ENCODE assay signal across 9 cellular contexts in the genomic region with DNA sequence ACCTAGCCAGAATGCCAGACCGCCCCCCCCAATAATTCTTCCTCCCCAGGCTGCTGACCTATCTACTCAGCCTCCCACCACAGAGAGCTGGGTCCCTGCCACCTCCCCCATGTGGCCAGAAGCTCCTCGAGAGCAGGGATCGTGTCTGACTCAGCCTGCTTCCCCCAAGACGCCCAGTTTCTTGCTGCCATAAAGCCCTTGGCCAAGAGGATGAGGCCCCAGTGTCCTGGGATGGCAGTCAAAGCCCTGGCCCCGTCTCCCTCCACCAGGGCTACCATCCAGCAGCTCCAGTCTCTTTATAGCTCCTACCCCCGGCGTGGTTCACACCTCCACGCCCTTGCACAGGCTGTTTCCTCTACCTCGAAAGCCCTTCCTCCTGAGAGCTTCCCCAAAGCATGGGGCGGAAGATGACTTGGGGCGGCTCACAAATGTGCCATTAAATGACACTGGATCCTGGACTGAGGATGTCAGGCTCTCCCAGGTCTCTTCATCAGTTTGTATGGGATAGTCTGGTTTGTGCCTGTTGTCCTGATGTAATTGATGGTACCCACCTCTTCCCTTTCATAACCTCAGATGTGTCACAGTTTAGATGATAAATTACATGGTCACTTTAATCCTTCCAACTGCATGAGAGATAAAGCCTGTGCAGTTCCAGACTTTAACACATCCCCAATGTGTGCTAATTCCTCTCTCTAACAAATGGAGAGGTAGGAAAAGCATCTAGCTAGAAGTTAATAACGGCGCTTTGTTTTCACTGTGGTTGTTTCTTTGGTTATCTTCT. TPM values are rescaled to one million over a fixed set of nuclear protein-coding genes. Genes with fewer than 3 reads are reported as not detected.
DNase-seq lines count a peak whose midpoint lies in the region; ATAC-seq lines count a peak whose summit lies in the region.
"Had no signal": no experiment of that assay in that cellular context is flagged by ENCODE, and none has a peak within 500 bp of the region (broad histone marks: within the 10 kb centered on the region; RNA-seq: fewer than 3 reads in every experiment).

No MANE protein-coding gene starts in this region.

- peaks cover 0 to 20% (median 3%) of the 10 kb centered on the region in 5 donors for H3K27me3 Mint-ChIP-seq in naive thymus-derived CD8-positive, alpha-beta T cell

- H3K27ac ChIP-seq in KOPT-K1 (ENCODE audit: low read depth, low read length, poor library complexity, severe bottlenecking), result peak overlapping the region; percentile 45

- peak overlapping the region in 4 of 10 donors; percentile 6 to 81 (median 52) for H3K27ac Mint-ChIP-seq in naive thymus-derived CD8-positive, alpha-beta T cell

- DNase-seq in EL (peak; percentile 83), amniotic epithelial cell (ENCODE audit: low read depth) (peak; percentile 79), NCI-H1930 (lab: John Stamatoyannopoulos, UW) (no peak)
- peak in 1 of 10 donors; percentile 45 for DNase-seq in naive thymus-derived CD8-positive, alpha-beta T cell
- DNase-seq in stimulated activated CD4-positive, alpha-beta T cell treated with anti-CD3 and anti-CD28 coated beads, Interleukin-2, amount 100 ng/mL, for 24 hours, result no peak
- DNase-seq: aorta, occipital lobe had no signal

- no peaks in the 10 kb centered on the region for H3K36me3 Mint-ChIP-seq in naive thymus-derived CD8-positive, alpha-beta T cell

- peaks cover 4% of the 10 kb centered on the region; the same call in 1 of the 2 replicates for H3K36me3 ChIP-seq in KOPT-K1 (ENCODE audit: insufficient read depth, low read length)

- peak overlapping the region in 5 of 10 donors; percentile 4 to 79 (median 47) for H3K4me3 Mint-ChIP-seq in naive thymus-derived CD8-positive, alpha-beta T cell

- peaks cover 24 to 55% (median 35%) of the 10 kb centered on the region in 4 donors for H3K4me1 Mint-ChIP-seq in naive thymus-derived CD8-positive, alpha-beta T cell

- H3K9me3 Mint-ChIP-seq in naive thymus-derived CD8-positive, alpha-beta T cell, result no peaks in the 10 kb centered on the region

- POLR2A ChIA-PET in naive thymus-derived CD8-positive, alpha-beta T cell (lab: Charles Lee), result interaction anchor here (0.6 kb wide), 1 partner anchor 12 kb away, joined by 6 read pairs; no protein-coding TSS in a partner anchor

- peak; percentile 41 to 71 for ATAC-seq in naive thymus-derived CD8-positive, alpha-beta T cell
- ATAC-seq in HG02588 (IDR thresholded peaks at IDR 0.05; ENCODE audit: unreplicated experiment), result no peak

- no peaks in the 10 kb centered on the region for H3K9me3 ChIP-seq in KOPT-K1 (ENCODE audit: insufficient read depth, low read length, poor library complexity, severe bottlenecking)

RNA-seq across cellular contexts. Expression of a gene that starts 13.1 kb away (rescaled TPM):
- under 1 TPM in 1 of 2 experiments, not detected in 1; 0.18 TPM for total RNA-seq in naive thymus-derived CD8-positive, alpha-beta T cell
- polyA plus RNA-seq in naive thymus-derived CD8-positive, alpha-beta T cell, result under 1 TPM in 2 of 3 donors, not detected in 1; 0.05 to 0.10 TPM

RNA-seq across cellular contexts. Expression of a gene that starts 47.2 kb away (rescaled TPM):
- not detected for total RNA-seq in naive thymus-derived CD8-positive, alpha-beta T cell
- polyA plus RNA-seq in naive thymus-derived CD8-positive, alpha-beta T cell, result under 1 TPM in 1 of 3 donors, not detected in 2; 0.20 TPM

Comparison
In these comparisons a context has a peak if more than half of its experiments do, and no peak if none do; other contexts are left out.
1. DNase-seq: peak in EL (single experiment) and amniotic epithelial cell (single experiment); none in NCI-H1930 (0 of 2) and stimulated activated CD4-positive, alpha-beta T cell treated with anti-CD3 and anti-CD28 coated beads, Interleukin-2, amount 100 ng/mL, for 24 hours (0 of 2).